ENCODE assay signal across 8 cellular contexts in genomic region chr3:75432885-75433284, GRCh38.
DNase-seq lines count a peak whose midpoint lies in the region; ATAC-seq and TF ChIP-seq lines count a peak whose summit lies in the region.
"Not testable (repeated sequence)": the region's sequence is repeated elsewhere in the genome, so short reads cannot be mapped to it uniquely, and the experiment has no call there.

No MANE protein-coding gene starts in this region.

- H3K4me1 ChIP-seq in CD4-positive, CD25-positive, alpha-beta regulatory T cell (ENCODE audit: control insufficient read depth, insufficient read depth, low read length, poor library complexity, severe bottlenecking); RWPE2 (ENCODE audit: insufficient read depth, poor library complexity, severe bottlenecking); esophagus (ENCODE audit: control insufficient read depth in 2 of 2, insufficient read depth in 2 of 2, low read length in 1 of 2): not testable (repeated sequence)
- H3K4me1 ChIP-seq in adipocyte (ENCODE audit: control insufficient read depth, insufficient read depth, low read length) (peaks cover 32% of the 10 kb centered on the region), osteoblast (ENCODE audit: insufficient read depth, low read length) (peaks cover 33% of the 10 kb centered on the region), tibial nerve (peaks cover 0 to 47% (median 3%) of the 10 kb centered on the region in 4 donors)

- H2AFZ ChIP-seq in osteoblast (ENCODE audit: low read length) = not testable (repeated sequence)

- TF ChIP-seq POLR2A in tibial nerve (IDR thresholded peaks at IDR 0.05) = not testable (repeated sequence)

- not testable (repeated sequence) for H3K9me3 ChIP-seq in CD4-positive, CD25-positive, alpha-beta regulatory T cell (ENCODE audit: control insufficient read depth in 2 of 2, low read length in 2 of 2); RWPE2 (ENCODE audit: severe bottlenecking); adipocyte (ENCODE audit: control insufficient read depth, low read length); esophagus (ENCODE audit: control insufficient read depth in 2 of 2, insufficient read depth in 1 of 2, low read depth in 1 of 2, low read length in 1 of 2); osteoblast (ENCODE audit: low read depth, low read length); tibial nerve

- H3K4me3 Mint-ChIP-seq in CD4-positive, CD25-positive, alpha-beta regulatory T cell = peak overlapping the region in 3 of 4 donors; percentile 56 to 97 (median 61)

- H3K36me3 ChIP-seq in CD4-positive, CD25-positive, alpha-beta regulatory T cell (ENCODE audit: control insufficient read depth, insufficient read depth, low read length) = not testable (repeated sequence)
- H3K36me3 ChIP-seq in RWPE2 (ENCODE audit: low read depth) = peaks cover 11% of the 10 kb centered on the region; the same call in 1 of the 2 replicates
- H3K36me3 ChIP-seq in adipocyte (ENCODE audit: control insufficient read depth, insufficient read depth, low read length, severe bottlenecking) = peaks cover 23% of the 10 kb centered on the region
- H3K36me3 ChIP-seq in esophagus (ENCODE audit: control insufficient read depth in 2 of 2, insufficient read depth in 2 of 2, low read length in 1 of 2) = peaks cover 3 to 11% of the 10 kb centered on the region in 2 donors
- H3K36me3 ChIP-seq in osteoblast (ENCODE audit: insufficient read depth, low read length) = peaks cover 22% of the 10 kb centered on the region
- peaks cover 0 to 25% (median 0%) of the 10 kb centered on the region in 3 donors for H3K36me3 ChIP-seq in tibial nerve

- 47 to 50% methylated on average over 8 of the region's 8 CpGs for WGBS in esophagus, 2 donors
- 14 to 32% methylated on average over 5 to 8 of the region's 8 CpGs for WGBS in tibial nerve, 2 donors

- not testable (repeated sequence) for H3K9me3 Mint-ChIP-seq in CD4-positive, CD25-positive, alpha-beta regulatory T cell

- not testable (repeated sequence) for H3K4me3 ChIP-seq in CD4-positive, CD25-positive, alpha-beta regulatory T cell (ENCODE audit: low read depth, low read length); RWPE2 (ENCODE audit: severe bottlenecking); adipocyte (ENCODE audit: low read length); esophagus (ENCODE audit: low read depth in 1 of 2, low read length in 2 of 2); osteoblast (ENCODE audit: insufficient read depth, low read length); tibial nerve

- H3K27me3 Mint-ChIP-seq in CD4-positive, CD25-positive, alpha-beta regulatory T cell = not testable (repeated sequence)

- H3K4me1 Mint-ChIP-seq in CD4-positive, CD25-positive, alpha-beta regulatory T cell = peaks cover 0 to 36% (median 17%) of the 10 kb centered on the region in 4 donors

- DNase-seq in CD4-positive, CD25-positive, alpha-beta regulatory T cell; RWPE2 (ENCODE audit: low spot score): not testable (repeated sequence)
- DNase-seq in HT-29 (ENCODE audit: low spot score) = peak; percentile 31
- DNase-seq in adipocyte (ENCODE audit: low read depth) = peak; percentile 88
- peak; percentile 82 for DNase-seq in iris pigment epithelial cell (ENCODE audit: low read depth)
- DNase-seq in osteoblast (ENCODE audit: insufficient read length, low spot score, missing footprints) = peak; percentile 88
- DNase-seq in tibial nerve (ENCODE audit: low spot score in 2 of 2) = peak; percentile 71 to 75

- not testable (repeated sequence) for H3K36me3 Mint-ChIP-seq in CD4-positive, CD25-positive, alpha-beta regulatory T cell

- peak overlapping the region; percentile 81 for H3K4me2 ChIP-seq in osteoblast (ENCODE audit: insufficient read depth, low read length)

- H3K27ac ChIP-seq in CD4-positive, CD25-positive, alpha-beta regulatory T cell (ENCODE audit: insufficient read depth, low read length, poor library complexity, severe bottlenecking) = not testable (repeated sequence)
- H3K27ac ChIP-seq in RWPE2 (ENCODE audit: poor library complexity, severe bottlenecking) (peak overlapping the region; percentile 76), esophagus (ENCODE audit: low read depth in 2 of 2, low read length in 1 of 2) (peak overlapping the region; percentile 17 to 57), osteoblast (ENCODE audit: low read depth, low read length) (peak overlapping the region; percentile 90), tibial nerve (peak overlapping the region in 2 of 4 donors; percentile 84 to 98)

- TF ChIP-seq CTCF in RWPE2 (IDR thresholded peaks at IDR 0.05; ENCODE audit: poor library complexity, severe bottlenecking); osteoblast (IDR thresholded peaks at IDR 0.05; ENCODE audit: extremely low read depth, low read depth, low read length); tibial nerve (IDR thresholded peaks at IDR 0.05): not testable (repeated sequence)

- not testable (repeated sequence) for H4K20me1 ChIP-seq in osteoblast (ENCODE audit: insufficient read depth, low read length)

- not testable (repeated sequence) for ATAC-seq in CD4-positive, CD25-positive, alpha-beta regulatory T cell (ENCODE audit: low read depth in 2 of 2); RWPE2 (ENCODE audit: low read depth)

- peak overlapping the region; percentile 93 for H3K9ac ChIP-seq in adipocyte (ENCODE audit: low read length)

- not testable (repeated sequence) for H3K27me3 ChIP-seq in CD4-positive, CD25-positive, alpha-beta regulatory T cell (ENCODE audit: control insufficient read depth, insufficient read depth, low read length); RWPE2 (ENCODE audit: insufficient read depth, poor library complexity, severe bottlenecking); adipocyte (replicated peaks; ENCODE audit: control insufficient read depth, insufficient read depth, low read length); esophagus (ENCODE audit: control insufficient read depth in 1 of 2, insufficient read depth in 2 of 2, low read length in 2 of 2); osteoblast (ENCODE audit: insufficient read depth, low read length); tibial nerve

- H3K27ac Mint-ChIP-seq in CD4-positive, CD25-positive, alpha-beta regulatory T cell = peak overlapping the region in 1 of 3 donors; percentile 46

- TF ChIP-seq EP300 in tibial nerve (IDR thresholded peaks at IDR 0.05) = peak in 1 of 2 donors; percentile 83

- H3K79me2 ChIP-seq in osteoblast (ENCODE audit: insufficient read depth, low read length) = not testable (repeated sequence)
